In genomic region chr5:132661231-132662003, GRCh38 we compare ENCODE assay signal across 1 cellular context.
TF ChIP-seq lines count a peak whose summit lies in the region.

No MANE protein-coding gene starts in this region.

TF ChIP-seq in K562, 482 proteins besides CTCF, POLR2A, EP300 and RAD21 (continues in another document):
- TF ChIP-seq OTX1 (CRISPR knock-in tag; IDR thresholded peaks at IDR 0.05) (no peak), MYC (IDR thresholded peaks at IDR 0.05; ENCODE audit: low read depth, low read length) (no peak), MYC (CRISPR knock-in tag; IDR thresholded peaks at IDR 0.05; ENCODE audit: borderline replicate concordance, low read depth) (0 out of 2 replicates have a peak, but pooled peaks have one; percentile 46), ZNF592 (IDR thresholded peaks at IDR 0.05) (0 out of 2 replicates have a peak, but pooled peaks have one; percentile 60), ATF1 (CRISPR knock-in tag; IDR thresholded peaks at IDR 0.05) (no peak), ATF1 (tag; IDR thresholded peaks at IDR 0.05) (no peak), ELK3 (CRISPR knock-in tag; IDR thresholded peaks at IDR 0.05) (no peak), HDAC1 (IDR thresholded peaks at IDR 0.05) (0 out of 4 replicates have a peak, but pooled peaks of 1 of the 2 experiments have one; percentile 23), RBM22 (IDR thresholded peaks at IDR 0.05; ENCODE audit: low read depth, low read length, poor library complexity, severe bottlenecking) (no peak), DACH1 (IDR thresholded peaks at IDR 0.05; ENCODE audit: partially characterized antibody) (peak; percentile 47), RBM15 (IDR thresholded peaks at IDR 0.05; ENCODE audit: insufficient read depth, low read length) (no peak), ZEB2 (IDR thresholded peaks at IDR 0.05) (no peak), ZC3H4 (CRISPR knock-in tag; IDR thresholded peaks at IDR 0.05; ENCODE audit: borderline replicate concordance) (no peak), L3MBTL2 (IDR thresholded peaks at IDR 0.05) (peak; percentile 34; the same call in 1 of the 2 replicates), SMAD4 (CRISPR knock-in tag; conservative IDR thresholded peaks at IDR 0.05) (0 out of 2 replicates have a peak, but pooled peaks have one; percentile 20), CBFA2T3 (IDR thresholded peaks at IDR 0.05) (peak; percentile 65), CREM (IDR thresholded peaks at IDR 0.05; ENCODE audit: low read depth) (peak; percentile 49; the same call in 1 of the 2 replicates), NCOR1 (IDR thresholded peaks at IDR 0.05) (peak; percentile 57; the same call in 1 of the 2 replicates), E2F4 (CRISPR knock-in tag; IDR thresholded peaks at IDR 0.05; ENCODE audit: low read depth) (no peak), CHD2 (IDR thresholded peaks at IDR 0.05; ENCODE audit: low read depth, low read length) (no peak), POLR2AphosphoS2 (IDR thresholded peaks at IDR 0.05; ENCODE audit: low read length) (no peak), NCOA2 (IDR thresholded peaks at IDR 0.05; ENCODE audit: partially characterized antibody in 2 of 2) (no peak), NR2C2 (CRISPR knock-in tag; IDR thresholded peaks at IDR 0.05) (no peak), NR2C2 (tag; IDR thresholded peaks at IDR 0.05) (peak; percentile 28; the same call in 1 of the 2 replicates), STAT5A (IDR thresholded peaks at IDR 0.05; ENCODE audit: borderline replicate concordance, low read length) (no peak), TFAP4 (CRISPR knock-in tag; IDR thresholded peaks at IDR 0.05; ENCODE audit: borderline replicate concordance) (peak; percentile 73; the same call in 1 of the 2 replicates), SP1 (CRISPR knock-in tag; IDR thresholded peaks at IDR 0.05) (no peak), ARNT (IDR thresholded peaks at IDR 0.05) (0 out of 4 replicates have a peak, but pooled peaks of 1 of the 2 experiments have one; percentile 32), DLX4 (CRISPR knock-in tag; IDR thresholded peaks at IDR 0.05) (no peak), SPI1 (IDR thresholded peaks at IDR 0.05; ENCODE audit: borderline replicate concordance, low read depth, low read length) (peak; percentile 79), JUN (IDR thresholded peaks at IDR 0.05; ENCODE audit: borderline replicate concordance, low read depth, low read length) (no peak), JUN (CRISPR knock-in tag; IDR thresholded peaks at IDR 0.05; ENCODE audit: borderline replicate concordance) (no peak), ZNF395 (CRISPR knock-in tag; IDR thresholded peaks at IDR 0.05) (peak; percentile 18; the same call in 1 of the 2 replicates), CXXC5 (CRISPR knock-in tag; IDR thresholded peaks at IDR 0.05) (0 out of 2 replicates have a peak, but pooled peaks have one; percentile 20), FOXK1 (CRISPR knock-in tag; IDR thresholded peaks at IDR 0.05; ENCODE audit: borderline replicate concordance) (no peak; the same call in 1 of the 2 replicates), ARID2 (IDR thresholded peaks at IDR 0.05) (peak; percentile 12; the same call in 1 of the 2 replicates), ZNF384 (IDR thresholded peaks at IDR 0.05; ENCODE audit: low read depth, low read length) (no peak), BRF2 (IDR thresholded peaks at IDR 0.05; ENCODE audit: borderline replicate concordance, insufficient read depth, insufficient read length) (no peak), FOXP4 (CRISPR knock-in tag; IDR thresholded peaks at IDR 0.05; ENCODE audit: borderline replicate concordance) (no peak), PKNOX1 (IDR thresholded peaks at IDR 0.05) (peak; percentile 49), NFYB (IDR thresholded peaks at IDR 0.05; ENCODE audit: extremely low read depth, insufficient read length) (no peak), ZFX (CRISPR knock-in tag; IDR thresholded peaks at IDR 0.05) (peak; percentile 56), LCOR (CRISPR knock-in tag; IDR thresholded peaks at IDR 0.05) (no peak), EGR1 (conservative IDR thresholded peaks at IDR 0.05) (peak; percentile 98), CBFB (CRISPR knock-in tag; IDR thresholded peaks at IDR 0.05) (no peak), CBFA2T2 (conservative IDR thresholded peaks at IDR 0.05) (peak; percentile 34; the same call in 1 of the 2 replicates), CTCFL (IDR thresholded peaks at IDR 0.05; ENCODE audit: borderline replicate concordance, insufficient read depth, low read depth, low read length, poor library complexity, severe bottlenecking) (no peak), E2F3 (CRISPR knock-in tag; IDR thresholded peaks at IDR 0.05) (no peak), SIN3B (IDR thresholded peaks at IDR 0.05; ENCODE audit: low read depth) (0 out of 2 replicates have a peak, but pooled peaks have one; percentile 24), DEAF1 (CRISPR knock-in tag; IDR thresholded peaks at IDR 0.05) (peak; percentile 37; the same call in 1 of the 2 replicates), KHSRP (IDR thresholded peaks at IDR 0.05) (no peak)
